8 cellular contexts compared by ENCODE assay signal in the genomic region with DNA sequence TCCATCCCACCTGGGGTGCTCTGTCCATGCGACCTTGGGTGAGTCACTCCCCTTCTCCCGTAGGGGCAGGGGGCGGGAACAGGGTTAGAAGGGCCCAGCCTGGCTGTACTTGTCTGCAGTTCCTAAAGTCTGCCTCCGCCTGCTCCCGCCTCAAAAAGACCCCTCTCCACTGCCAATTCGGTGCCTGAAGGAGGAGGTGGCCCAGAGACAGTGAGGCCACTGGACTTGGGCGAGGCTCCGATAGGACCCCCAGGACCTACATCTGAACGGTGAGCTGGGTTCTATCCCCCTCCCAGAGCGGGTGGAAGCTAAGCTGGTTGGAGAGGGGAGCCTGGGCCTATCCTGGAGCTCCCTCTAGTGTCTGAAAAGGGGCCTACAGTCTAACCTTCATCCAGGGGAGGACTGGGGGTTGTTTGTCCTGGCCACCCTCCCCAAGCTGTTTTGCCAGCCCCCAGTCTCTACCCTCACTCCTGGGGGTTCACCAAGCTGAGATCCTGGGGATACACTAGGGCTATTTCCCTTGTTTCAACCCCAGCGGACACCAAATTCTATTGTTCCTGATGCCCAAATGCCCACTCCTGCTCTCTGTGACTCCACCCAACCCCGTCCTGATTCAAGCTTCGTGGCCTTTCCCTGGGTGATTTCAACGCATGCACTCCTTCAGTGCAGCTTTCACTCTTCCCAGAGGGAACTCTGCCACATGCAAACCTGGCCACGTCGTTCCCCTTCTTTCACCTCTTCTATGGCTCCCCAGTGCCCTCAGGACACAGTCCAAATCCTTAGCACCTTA. TPM values are rescaled to one million over a fixed set of nuclear protein-coding genes. Genes with fewer than 3 reads are reported as not detected.
DNase-seq lines count a peak whose midpoint lies in the region; ATAC-seq and TF ChIP-seq lines count a peak whose summit lies in the region.

No MANE protein-coding gene starts in this region.

- H3K36me3 Mint-ChIP-seq in activated T-cell treated with anti-CD3 and anti-CD28 coated beads, Interleukin-2, amount 50 U/mL, for 4 hours (ENCODE audit: insufficient read depth), result no peaks in the 10 kb centered on the region

- peak; percentile 99 for TF ChIP-seq CTCF in AG04450 (IDR thresholded peaks at IDR 0.05; ENCODE audit: low read depth, low read length)
- TF ChIP-seq CTCF in Peyer's patch (IDR thresholded peaks at IDR 0.05), result peak; percentile 60 to 98 (median 92)
- peak; percentile 98 for TF ChIP-seq CTCF in osteoblast (IDR thresholded peaks at IDR 0.05; ENCODE audit: extremely low read depth, low read depth, low read length)

- H3K4me3 ChIP-seq in AG04450 (ENCODE audit: low read depth, low read length), result no peak overlapping the region
- H3K4me3 ChIP-seq in HUES6 (ENCODE audit: low read depth, low read length), result peak overlapping the region; percentile 48
- H3K4me3 ChIP-seq in Peyer's patch, result no peak overlapping the region
- H3K4me3 ChIP-seq in osteoblast (ENCODE audit: insufficient read depth, low read length), result no peak overlapping the region

- no peaks in the 10 kb centered on the region for H3K36me3 ChIP-seq in HUES6 (ENCODE audit: control insufficient read depth, insufficient read depth, low read length)
- H3K36me3 ChIP-seq in Peyer's patch, result no peaks in the 10 kb centered on the region
- H3K36me3 ChIP-seq in osteoblast (ENCODE audit: insufficient read depth, low read length), result no peaks in the 10 kb centered on the region

- no peak overlapping the region for H3K4me3 Mint-ChIP-seq in activated T-cell treated with anti-CD3 and anti-CD28 coated beads, Interleukin-2, amount 50 U/mL, for 4 hours

- no peaks in the 10 kb centered on the region for H4K20me1 ChIP-seq in osteoblast (ENCODE audit: insufficient read depth, low read length)

- H3K27ac ChIP-seq in AG04450 (ENCODE audit: low read depth, low read length) (no peak overlapping the region), HUES6 (ENCODE audit: low read depth, low read length) (no peak overlapping the region), Peyer's patch (no peak overlapping the region), osteoblast (ENCODE audit: low read depth, low read length) (no peak overlapping the region)

- CTCF ChIA-PET in AG04450 (lab: Charles Lee), result interaction anchor here (0.5 to 12.9 kb wide), 41 partner anchors 9 to 538 kb away, joined by 3 to 158 read pairs (median 4); a partner anchor contains a TSS

- peak; percentile 13 for DNase-seq in AG04450 (ENCODE audit: low read depth, low spot score)
- peak in 2 of 3 donors; percentile 49 to 78 for DNase-seq in Peyer's patch
- peak; percentile 65 for DNase-seq in activated T-cell treated with anti-CD3 and anti-CD28 coated beads, Interleukin-2, amount 50 U/mL, for 4 hours
- peak; percentile 60 for DNase-seq in fibroblast of peridontal ligament (ENCODE audit: extremely low read depth)
- DNase-seq in osteoblast (ENCODE audit: insufficient read length, low spot score, missing footprints), result peak; percentile 99
- DNase-seq in ureter (ENCODE audit: low spot score), result peak; percentile 66

- H3K79me2 ChIP-seq in osteoblast (ENCODE audit: insufficient read depth, low read length), result no peaks in the 10 kb centered on the region

- H3K27me3 Mint-ChIP-seq in activated T-cell treated with anti-CD3 and anti-CD28 coated beads, Interleukin-2, amount 50 U/mL, for 4 hours (ENCODE audit: low read depth), result peaks cover 11% of the 10 kb centered on the region

- no peaks in the 10 kb centered on the region for H3K9me3 Mint-ChIP-seq in activated T-cell treated with anti-CD3 and anti-CD28 coated beads, Interleukin-2, amount 50 U/mL, for 4 hours

- POLR2A ChIA-PET in AG04450 (lab: Yijun Ruan, JAX), result interaction anchor here (0.5 to 0.9 kb wide), 2 partner anchors 116 to 522 kb away, joined by 4 to 6 read pairs; no protein-coding TSS in a partner anchor

- ATAC-seq in GM18511 (IDR thresholded peaks at IDR 0.05; ENCODE audit: unreplicated experiment), result peak; percentile 72
- peak; percentile 75 to 77 for ATAC-seq in activated T-cell treated with anti-CD3 and anti-CD28 coated beads, Interleukin-2, amount 50 U/mL, for 4 hours

- H3K4me2 ChIP-seq in osteoblast (ENCODE audit: insufficient read depth, low read length), result no peak overlapping the region

- H3K4me1 Mint-ChIP-seq in activated T-cell treated with anti-CD3 and anti-CD28 coated beads, Interleukin-2, amount 50 U/mL, for 4 hours (ENCODE audit: low read depth), result peaks cover 4% of the 10 kb centered on the region

- H2AFZ ChIP-seq in osteoblast (ENCODE audit: low read length), result no peak overlapping the region

- TF ChIP-seq POLR2A in Peyer's patch (IDR thresholded peaks at IDR 0.05), result no peak

- H3K9ac ChIP-seq in HUES6 (ENCODE audit: low read length), result no peak overlapping the region

- H3K27me3 ChIP-seq in AG04450 (ENCODE audit: control insufficient read depth, insufficient read depth, low read length) (peaks cover 36% of the 10 kb centered on the region), HUES6 (ENCODE audit: control insufficient read depth, insufficient read depth, low read length) (no peaks in the 10 kb centered on the region), Peyer's patch (no peaks in the 10 kb centered on the region), osteoblast (ENCODE audit: insufficient read depth, low read length) (peaks cover 22% of the 10 kb centered on the region)

- no peaks in the 10 kb centered on the region; the same call in 1 of the 2 replicates for H3K4me1 ChIP-seq in HUES6 (ENCODE audit: control insufficient read depth, insufficient read depth, low read length)
- H3K4me1 ChIP-seq in Peyer's patch, result peaks cover 0 to 6% (median 2%) of the 10 kb centered on the region in 4 donors
- H3K4me1 ChIP-seq in osteoblast (ENCODE audit: insufficient read depth, low read length), result no peaks in the 10 kb centered on the region

- H3K9me3 ChIP-seq in AG04450 (ENCODE audit: control insufficient read depth, insufficient read depth, low read length) (no peaks in the 10 kb centered on the region; the same call in 1 of the 2 replicates), HUES6 (ENCODE audit: control insufficient read depth, insufficient read depth, low read depth, low read length) (no peaks in the 10 kb centered on the region), Peyer's patch (no peaks in the 10 kb centered on the region), osteoblast (ENCODE audit: low read depth, low read length) (no peaks in the 10 kb centered on the region)

RNA-seq across cellular contexts. Expression of a gene that starts 6.1 kb away (rescaled TPM):
- polyA plus RNA-seq in AG04450 (2011; rRNA removed), result not detected in 2 replicates
- not detected in 2 replicates for polyA minus RNA-seq in AG04450 (2011; rRNA and poly(A)+ RNA removed)
- total RNA-seq in Peyer's patch (under 1 TPM in 3 of 4 donors, not detected in 1; 0.27 to 0.85 (median 0.83) TPM), osteoblast (not detected in 2 replicates), ureter (0.05 TPM)
- under 1 TPM in 1 of 3 donors, not detected in 2; 0.03 TPM for total RNA-seq in activated T-cell treated with anti-CD3 and anti-CD28 coated beads, Interleukin-2, amount 50 U/mL, for 4 hours

Comparison
In these comparisons a context has a peak if more than half of its experiments do, and no peak if none do; other contexts are left out.
1. DNase-seq: peak in every context shown above with its lines; median percentile 99 in osteoblast; 66 in ureter; 65 in activated T-cell treated with anti-CD3 and anti-CD28 coated beads, Interleukin-2, amount 50 U/mL, for 4 hours; 64 in Peyer's patch; 60 in fibroblast of peridontal ligament; 13 in AG04450.